Comparison of ENCODE assay signal across 1 cellular context in the genomic region with DNA sequence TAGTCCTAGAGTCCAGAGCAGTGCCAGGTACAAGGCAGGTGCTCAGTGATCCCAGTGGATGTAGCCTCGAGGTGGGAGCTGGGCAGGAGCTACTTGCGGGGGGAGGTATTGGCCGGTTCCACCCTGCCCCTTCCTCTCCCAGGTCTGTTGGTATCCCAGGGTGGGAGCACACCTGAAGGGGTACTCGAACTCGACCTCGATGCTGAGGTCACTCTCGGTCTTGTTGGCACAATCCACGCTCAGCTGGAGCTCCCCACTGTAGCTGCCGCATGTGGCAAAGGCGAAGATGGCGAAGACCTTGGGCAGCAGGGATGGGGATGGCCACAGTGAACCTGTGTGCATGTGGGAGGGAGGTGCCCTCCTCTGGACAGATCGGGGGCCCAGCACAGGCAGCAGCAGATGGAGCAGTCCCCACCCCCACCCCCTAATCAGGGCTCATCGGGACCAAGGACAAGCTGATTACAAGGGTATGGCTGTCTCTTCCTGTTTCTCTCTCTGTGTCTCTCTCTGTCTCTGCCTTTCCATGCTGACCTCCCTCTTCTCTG.
TF ChIP-seq lines count a peak whose summit lies in the region.

No MANE protein-coding gene starts in this region.

TF ChIP-seq in H1, 55 proteins besides CTCF, POLR2A, EP300 and RAD21:
- TF ChIP-seq YY1 (IDR thresholded peaks at IDR 0.05; ENCODE audit: low read depth, low read length) = no peak
- no peak for TF ChIP-seq HDAC2 (IDR thresholded peaks at IDR 0.05; ENCODE audit: borderline replicate concordance in 1 of 2, low read depth in 2 of 2, low read length in 2 of 2)
- TF ChIP-seq JUN (IDR thresholded peaks at IDR 0.05; ENCODE audit: low read depth, low read length) = no peak
- no peak for TF ChIP-seq SP1 (IDR thresholded peaks at IDR 0.05; ENCODE audit: low read depth, low read length)
- no peak for TF ChIP-seq CREB1 (IDR thresholded peaks at IDR 0.05)
- TF ChIP-seq CTBP2 (IDR thresholded peaks at IDR 0.05; ENCODE audit: borderline replicate concordance, insufficient read depth, insufficient read length, low read length) = no peak
- no peak for TF ChIP-seq TBP (IDR thresholded peaks at IDR 0.05; ENCODE audit: low read depth, low read length)
- no peak for TF ChIP-seq RNF2 (IDR thresholded peaks at IDR 0.05; ENCODE audit: borderline replicate concordance, low read depth, low read length, missing control alignments, poor library complexity, severe bottlenecking)
- no peak for TF ChIP-seq EGR1 (IDR thresholded peaks at IDR 0.05; ENCODE audit: borderline replicate concordance, low read depth, low read length)
- TF ChIP-seq GABPA (IDR thresholded peaks at IDR 0.05; ENCODE audit: borderline replicate concordance, insufficient read depth, low read length) = no peak
- TF ChIP-seq EZH2 (IDR thresholded peaks at IDR 0.05; ENCODE audit: low read depth, low read length, severe bottlenecking) = no peak
- TF ChIP-seq SRF (IDR thresholded peaks at IDR 0.05; ENCODE audit: low read depth, low read length) = no peak
- no peak for TF ChIP-seq CBX8 (IDR thresholded peaks at IDR 0.05; ENCODE audit: borderline replicate concordance, low read depth, low read length)
- TF ChIP-seq JUND (IDR thresholded peaks at IDR 0.05; ENCODE audit: low read length) = no peak
- no peak for TF ChIP-seq KDM4A (IDR thresholded peaks at IDR 0.05; ENCODE audit: low read depth, low read length, severe bottlenecking)
- no peak for TF ChIP-seq POLR2AphosphoS5 (IDR thresholded peaks at IDR 0.05; ENCODE audit: low read depth, low read length)
- no peak for TF ChIP-seq SIN3A (conservative IDR thresholded peaks at IDR 0.05 in 1 of 2, IDR thresholded peaks at IDR 0.05 in 1 of 2; ENCODE audit: low read depth in 1 of 2, low read length in 2 of 2)
